37 cellular contexts compared by ENCODE assay signal in the genomic region with DNA sequence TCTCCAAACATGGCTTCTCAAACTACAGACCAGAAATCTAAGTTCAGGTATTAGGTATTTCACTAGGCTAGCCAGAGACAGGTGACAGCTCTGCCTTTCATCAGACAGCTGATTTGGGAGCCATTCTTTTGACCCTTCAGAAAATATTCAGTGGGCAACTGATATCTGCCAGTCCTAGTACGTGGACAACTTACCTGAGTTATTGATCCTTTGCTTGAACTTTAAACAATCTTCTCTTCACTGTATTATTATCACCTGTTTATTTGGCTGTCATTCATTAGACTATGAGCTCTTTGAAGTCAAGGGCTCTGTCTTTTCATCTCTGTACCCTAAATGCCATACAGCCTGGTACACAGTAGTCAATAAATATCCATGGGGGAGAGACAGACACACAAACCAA. TPM values are rescaled to one million over a fixed set of nuclear protein-coding genes. Genes with fewer than 3 reads are reported as not detected.
DNase-seq lines count a peak whose midpoint lies in the region; ATAC-seq, FAIRE-seq and TF ChIP-seq lines count a peak whose summit lies in the region.
"Had no signal": no experiment of that assay in that cellular context is flagged by ENCODE, and none has a peak within 500 bp of the region (broad histone marks: within the 10 kb centered on the region; RNA-seq: fewer than 3 reads in every experiment).

No MANE protein-coding gene starts in this region.

- H3K36me3 ChIP-seq in HepG2 (replicated peaks in 1 of 2; ENCODE audit: control insufficient read depth in 1 of 2, insufficient read depth in 2 of 2, low read length in 2 of 2) (no peaks in the 10 kb centered on the region; a peak in 1 of 5 replicates), right lobe of liver (peaks cover 0 to 9% (median 4%) of the 10 kb centered on the region in 4 donors), H1 (ENCODE audit: control insufficient read depth in 2 of 4, insufficient read depth in 4 of 4, low read length in 3 of 4) (no peaks in the 10 kb centered on the region; a peak in 1 of 8 replicates), endodermal cell (ENCODE audit: control insufficient read depth, insufficient read depth, low read length) (no peaks in the 10 kb centered on the region)
- H3K36me3 ChIP-seq: BE2C, BLaER1 had no signal

- peaks cover 3% of the 10 kb centered on the region for H3K4me1 Mint-ChIP-seq in activated naive CD8-positive, alpha-beta T cell treated with anti-CD3 and anti-CD28 coated beads, Interleukin-2, amount 10 ng/mL, durations not matched to agents 7 days and 5 days
- H3K4me1 Mint-ChIP-seq in activated naive CD8-positive, alpha-beta T cell treated with anti-CD3 and anti-CD28 coated beads for 36 hours = no peaks in the 10 kb centered on the region
- H3K4me1 Mint-ChIP-seq in endodermal cell = no peaks in the 10 kb centered on the region
- no peaks in the 10 kb centered on the region for H3K4me1 Mint-ChIP-seq in activated T-helper 17 cell treated with anti-CD3 and anti-CD28 coated beads, Interleukin-2, amount 50 U/mL, for 72 hours
- H3K4me1 Mint-ChIP-seq: B cell, CD14-positive monocyte had no signal

- TF ChIP-seq RAD21 in HepG2 (CRISPR knock-in tag; IDR thresholded peaks at IDR 0.05) (no peak), H1 (IDR thresholded peaks at IDR 0.05 in 1 of 2, conservative IDR thresholded peaks at IDR 0.05 in 1 of 2; ENCODE audit: low read depth in 2 of 2, low read length in 2 of 2) (no peak)

- no peaks in the 10 kb centered on the region for H3K27me3 Mint-ChIP-seq in activated naive CD8-positive, alpha-beta T cell treated with anti-CD3 and anti-CD28 coated beads, Interleukin-2, amount 10 ng/mL, durations not matched to agents 7 days and 5 days
- no peaks in the 10 kb centered on the region for H3K27me3 Mint-ChIP-seq in activated naive CD8-positive, alpha-beta T cell treated with anti-CD3 and anti-CD28 coated beads for 36 hours
- H3K27me3 Mint-ChIP-seq in endodermal cell (ENCODE audit: insufficient read depth) = no peaks in the 10 kb centered on the region
- H3K27me3 Mint-ChIP-seq in activated T-helper 17 cell treated with anti-CD3 and anti-CD28 coated beads, Interleukin-2, amount 50 U/mL, for 72 hours = no peaks in the 10 kb centered on the region
- H3K27me3 Mint-ChIP-seq: B cell; CD4-positive, alpha-beta memory T cell; CD4-positive, alpha-beta T cell; CD4-positive, CD25-positive, alpha-beta regulatory T cell; CD8-positive, alpha-beta memory T cell had no signal

- no peak overlapping the region for H2BK5ac ChIP-seq in H1 (ENCODE audit: low read depth, low read length)

- H3K23ac ChIP-seq in H1 (ENCODE audit: insufficient read length) = no peak overlapping the region

- no peak overlapping the region for H2BK20ac ChIP-seq in H1 (ENCODE audit: low read length)

- no peaks in the 10 kb centered on the region for H4K20me1 ChIP-seq in HepG2 (ENCODE audit: insufficient read depth, low read length)
- no peaks in the 10 kb centered on the region for H4K20me1 ChIP-seq in H1 (replicated peaks in 1 of 2; ENCODE audit: control insufficient read depth in 1 of 2, insufficient read depth in 2 of 2, low read length in 2 of 2)
- H4K20me1 ChIP-seq: BLaER1; BLaER1 treated with 17β-estradiol and CSF1 and Interleukin-3, amounts not matched to agents 10 nM and 100 nM had no signal

- no TSS peak for BruUV-seq in HepG2 (replicated peaks; lab: Mats Ljungman, UMichigan)

- no peaks in the 10 kb centered on the region for H3K23me2 ChIP-seq in H1 (ENCODE audit: low read depth, low read length)

- H3K4me3 Mint-ChIP-seq in activated naive CD8-positive, alpha-beta T cell treated with anti-CD3 and anti-CD28 coated beads, Interleukin-2, amount 10 ng/mL, durations not matched to agents 7 days and 5 days = no peak overlapping the region
- H3K4me3 Mint-ChIP-seq in activated naive CD8-positive, alpha-beta T cell treated with anti-CD3 and anti-CD28 coated beads for 36 hours = no peak overlapping the region
- H3K4me3 Mint-ChIP-seq in endodermal cell = no peak overlapping the region
- no peak overlapping the region for H3K4me3 Mint-ChIP-seq in activated T-helper 17 cell treated with anti-CD3 and anti-CD28 coated beads, Interleukin-2, amount 50 U/mL, for 72 hours
- H3K4me3 Mint-ChIP-seq: B cell; CD14-positive monocyte; CD4-positive, alpha-beta memory T cell; CD4-positive, alpha-beta T cell; CD4-positive, CD25-positive, alpha-beta regulatory T cell; CD8-positive, alpha-beta memory T cell; CD8-positive, alpha-beta T cell had no signal

- H3K4me3 ChIP-seq in HepG2 (replicated peaks in 1 of 3; ENCODE audit: insufficient read depth in 1 of 3, low read depth in 2 of 3, low read length in 3 of 3) = no peak overlapping the region
- H3K4me3 ChIP-seq in right lobe of liver = no peak overlapping the region
- H3K4me3 ChIP-seq in H1 (ENCODE audit: extremely low read depth in 1 of 4, insufficient read depth in 2 of 4, low read depth in 3 of 4, low read length in 4 of 4) = no peak overlapping the region
- H3K4me3 ChIP-seq in endodermal cell (ENCODE audit: low read length) = no peak overlapping the region
- H3K4me3 ChIP-seq: A549; BLaER1; BLaER1 treated with 17β-estradiol and CSF1 and Interleukin-3, amounts not matched to agents 10 nM and 100 nM had no signal

- TF ChIP-seq CTCF in HepG2 (CRISPR knock-in tag; IDR thresholded peaks at IDR 0.05) (no peak), right lobe of liver (IDR thresholded peaks at IDR 0.05) (no peak), H1 (IDR thresholded peaks at IDR 0.05; ENCODE audit: control extremely low read depth in 1 of 3, insufficient read depth in 1 of 3, low read depth in 1 of 3, low read length in 3 of 3) (no peak), endodermal cell (conservative IDR thresholded peaks at IDR 0.05) (no peak)

- H3K79me1 ChIP-seq in H1 (ENCODE audit: low read depth, low read length) = no peaks in the 10 kb centered on the region

- H3K4me2 ChIP-seq in HepG2 (ENCODE audit: low read depth, low read length) (no peak overlapping the region), H1 (ENCODE audit: insufficient read depth in 1 of 2, low read depth in 2 of 2, low read length in 2 of 2) (no peak overlapping the region)
- H3K4me2 ChIP-seq: A549; BLaER1; BLaER1 treated with 17β-estradiol and CSF1 and Interleukin-3, amounts not matched to agents 10 nM and 100 nM had no signal

- no peak overlapping the region for H3K9ac ChIP-seq in HepG2 (ENCODE audit: insufficient read depth, low read depth, low read length)
- no peak overlapping the region for H3K9ac ChIP-seq in H1 (replicated peaks in 1 of 4; ENCODE audit: extremely low read depth in 1 of 4, low read depth in 3 of 4, low read length in 3 of 4)
- H3K9ac ChIP-seq in endodermal cell (ENCODE audit: extremely low read depth, low read length, poor library complexity, severe bottlenecking) = no peak overlapping the region
- H3K9ac ChIP-seq: BLaER1; BLaER1 treated with 17β-estradiol and CSF1 and Interleukin-3, amounts not matched to agents 10 nM and 100 nM had no signal

- no peak for FAIRE-seq in HepG2 (lab: Jason Lieb, UNC)
- FAIRE-seq in H1 (lab: Jason Lieb, UNC) = no peak
- FAIRE-seq: A204.1, A549, D721Med had no signal

- TF ChIP-seq POLR2A in HepG2 (IDR thresholded peaks at IDR 0.05; ENCODE audit: insufficient read depth in 1 of 2, low read depth in 2 of 2, low read length in 2 of 2) (no peak), right lobe of liver (IDR thresholded peaks at IDR 0.05) (no peak), H1 (IDR thresholded peaks at IDR 0.05; ENCODE audit: control extremely low read depth in 1 of 2, low read depth in 2 of 2, low read length in 2 of 2) (no peak)

- WGBS in HepG2 (ENCODE audit: low lambda C conversion rate) = 5% methylated on average over 1 of the region's 1 CpG
- WGBS in right lobe of liver (ENCODE audit: insufficient coverage, low coverage, low lambda C conversion rate, missing lambda C conversion rate) = 64% methylated on average over 1 of the region's 1 CpG
- WGBS in H1 (ENCODE audit: extremely low coverage in 1 of 2, insufficient coverage in 1 of 2, insufficient read length in 1 of 2, insufficient replicate concordance in 2 of 2, low coverage in 1 of 2, low lambda C conversion rate in 2 of 2, missing lambda C conversion rate in 1 of 2), 2 experiments = 100% methylated on average over 1 of the region's 1 CpG; no CpG with 5 or more reads in 1 of the 2 experiments
- WGBS in endodermal cell (ENCODE audit: insufficient coverage in 1 of 2, insufficient read length in 1 of 2), 2 experiments = 91 to 100% methylated on average over 1 of the region's 1 CpG

- H3K9me3 ChIP-seq in HepG2 (ENCODE audit: low read length) (no peaks in the 10 kb centered on the region), right lobe of liver (no peaks in the 10 kb centered on the region), H1 (ENCODE audit: insufficient read depth in 2 of 2, low read depth in 1 of 2, low read length in 1 of 2) (no peaks in the 10 kb centered on the region), endodermal cell (ENCODE audit: control insufficient read depth, low read length) (no peaks in the 10 kb centered on the region)
- H3K9me3 ChIP-seq: A549; BE2C; BLaER1; BLaER1 treated with 17β-estradiol and CSF1 and Interleukin-3, amounts not matched to agents 10 nM and 100 nM; Caco-2 had no signal

- H3K4me1 ChIP-seq in HepG2 (ENCODE audit: insufficient read depth, low read length) = peaks cover 16% of the 10 kb centered on the region
- H3K4me1 ChIP-seq in right lobe of liver = no peaks in the 10 kb centered on the region
- H3K4me1 ChIP-seq in H1 (replicated peaks in 1 of 4; ENCODE audit: control insufficient read depth in 3 of 4, insufficient read depth in 4 of 4, low read length in 3 of 4) = no peaks in the 10 kb centered on the region; a peak in 1 of 7 replicates
- no peaks in the 10 kb centered on the region for H3K4me1 ChIP-seq in endodermal cell (ENCODE audit: control insufficient read depth, insufficient read depth, low read length)
- H3K4me1 ChIP-seq: A549; BE2C; BLaER1; BLaER1 treated with 17β-estradiol and CSF1 and Interleukin-3, amounts not matched to agents 10 nM and 100 nM; Caco-2 had no signal

- H4K91ac ChIP-seq in H1 (replicated peaks; ENCODE audit: insufficient read length, low read length) = no peak overlapping the region

- no peak for DNase-seq in activated naive CD8-positive, alpha-beta T cell treated with anti-CD3 and anti-CD28 coated beads, Interleukin-2, amount 10 ng/mL, durations not matched to agents 7 days and 5 days
- no peak for DNase-seq in activated naive CD8-positive, alpha-beta T cell treated with anti-CD3 and anti-CD28 coated beads for 36 hours
- DNase-seq in HepG2 (ENCODE audit: low spot score) (no peak), right lobe of liver (no peak), H1 (ENCODE audit: low read depth in 1 of 2, low spot score in 2 of 2) (no peak), endodermal cell (peak; percentile 3)
- DNase-seq: 8988T; ACHN; AML-193; BE2C; C1 segment of cervical spinal cord; Caco-2; Calu3; CD4-positive, alpha-beta memory T cell; CD4-positive, alpha-beta T cell; CD4-positive, CD25-positive, alpha-beta regulatory T cell; CD8-positive, alpha-beta memory T cell; CD8-positive, alpha-beta T cell; COR-L47; DMS 273 treated with DMSO at 0.1 percent for 48 hours; DMS153; DMS53; DMS79; DMS79 treated with DMSO at 0.1 percent for 48 hours; DND-41; EL had no signal

- H3K79me2 ChIP-seq in HepG2 (ENCODE audit: insufficient read depth, low read length) (no peaks in the 10 kb centered on the region), H1 (ENCODE audit: control insufficient read depth in 1 of 2, insufficient read depth in 2 of 2, low read length in 2 of 2) (no peaks in the 10 kb centered on the region)

- POLR2A ChIA-PET in activated naive CD8-positive, alpha-beta T cell treated with anti-CD3 and anti-CD28 coated beads, Interleukin-2, amount 10 ng/mL, durations not matched to agents 7 days and 5 days (lab: Charles Lee) = no interaction called here
- POLR2A ChIA-PET in HepG2 (lab: Yijun Ruan, JAX) = interaction anchor here (0.7 to 2.1 kb wide), 2 partner anchors 17 to 23 kb away, joined by 3 to 11 read pairs; a partner anchor contains a TSS
- POLR2A ChIA-PET in H1 (lab: Charles Lee; ENCODE audit: partially characterized antibody) = interaction anchor here (1.4 to 3.4 kb wide), 2 partner anchors 17 to 21 kb away, joined by 4 to 25 read pairs; a partner anchor contains a TSS

- no peak overlapping the region for H2AK5ac ChIP-seq in H1 (ENCODE audit: low read depth, low read length)

- intact Hi-C loops in HepG2 (cut with micrococcal nuclease; ENCODE audit: unreplicated experiment) = no loop called here
- intact Hi-C loops in right lobe of liver (cut with DNase I) = no loop called here

- no peak overlapping the region for H2AFZ ChIP-seq in HepG2 (ENCODE audit: low read length)
- no peak overlapping the region for H2AFZ ChIP-seq in H1 (ENCODE audit: low read length)

- in situ Hi-C loops in HepG2 (cut with HindIII; ENCODE audit: extremely low pct_ligation_motif_present, low pct_unique_long_range_greater_than_20kb) = no loop called here

- H3K27ac Mint-ChIP-seq in activated naive CD8-positive, alpha-beta T cell treated with anti-CD3 and anti-CD28 coated beads, Interleukin-2, amount 10 ng/mL, durations not matched to agents 7 days and 5 days = peak overlapping the region; percentile 23
- no peak overlapping the region for H3K27ac Mint-ChIP-seq in activated naive CD8-positive, alpha-beta T cell treated with anti-CD3 and anti-CD28 coated beads for 36 hours
- no peak overlapping the region for H3K27ac Mint-ChIP-seq in endodermal cell
- H3K27ac Mint-ChIP-seq in activated T-helper 17 cell treated with anti-CD3 and anti-CD28 coated beads, Interleukin-2, amount 50 U/mL, for 72 hours = no peak overlapping the region
- H3K27ac Mint-ChIP-seq: B cell; CD4-positive, alpha-beta memory T cell; CD4-positive, alpha-beta T cell; CD8-positive, alpha-beta memory T cell; CD8-positive, alpha-beta T cell had no signal

- H3K27ac ChIP-seq in HepG2 (ENCODE audit: extremely low read length, insufficient read depth, low read length) (peak overlapping the region; percentile 19), right lobe of liver (no peak overlapping the region), H1 (ENCODE audit: low read depth, low read length) (no peak overlapping the region), endodermal cell (ENCODE audit: low read depth, low read length) (no peak overlapping the region)
- H3K27ac ChIP-seq: 22Rv1; A549; BLaER1; BLaER1 treated with 17β-estradiol and CSF1 and Interleukin-3, amounts not matched to agents 10 nM and 100 nM; C4-2B had no signal

- TF ChIP-seq EP300 in HepG2 (IDR thresholded peaks at IDR 0.05; ENCODE audit: low read depth in 2 of 2, low read length in 2 of 2) = no peak
- TF ChIP-seq EP300 in HepG2 (CRISPR knock-in tag; IDR thresholded peaks at IDR 0.05; ENCODE audit: borderline replicate concordance) = no peak
- no peak for TF ChIP-seq EP300 in H1 (IDR thresholded peaks at IDR 0.05; ENCODE audit: borderline replicate concordance in 1 of 2, low read depth in 2 of 2, low read length in 2 of 2)

- H2BK15ac ChIP-seq in H1 (ENCODE audit: low read length) = no peak overlapping the region

- H2BK12ac ChIP-seq in H1 (ENCODE audit: low read depth, low read length) = no peak overlapping the region

- H3K4ac ChIP-seq in H1 (replicated peaks; ENCODE audit: insufficient read length, low read depth, low read length) = peak overlapping the region; percentile 80

- no peak overlapping the region for H3K56ac ChIP-seq in H1 (replicated peaks; ENCODE audit: insufficient read length, low read depth, low read length)

- no peak overlapping the region for H3K14ac ChIP-seq in H1 (ENCODE audit: insufficient read length)

- CTCF ChIA-PET in HepG2 (lab: Yijun Ruan, JAX; ENCODE audit: low intra/inter-chr PET ratio, low total read pairs) = no interaction called here
- CTCF ChIA-PET in H1 (lab: Charles Lee; ENCODE audit: partially characterized antibody) = interaction anchor here (0.6 to 1.2 kb wide), 4 partner anchors 9 to 250 kb away, joined by 3 to 5 read pairs (median 4); no protein-coding TSS in a partner anchor

- no peaks in the 10 kb centered on the region for H3K9me3 Mint-ChIP-seq in activated naive CD8-positive, alpha-beta T cell treated with anti-CD3 and anti-CD28 coated beads, Interleukin-2, amount 10 ng/mL, durations not matched to agents 7 days and 5 days
- H3K9me3 Mint-ChIP-seq in activated naive CD8-positive, alpha-beta T cell treated with anti-CD3 and anti-CD28 coated beads for 36 hours = no peaks in the 10 kb centered on the region
- H3K9me3 Mint-ChIP-seq in endodermal cell = no peaks in the 10 kb centered on the region
- no peaks in the 10 kb centered on the region for H3K9me3 Mint-ChIP-seq in activated T-helper 17 cell treated with anti-CD3 and anti-CD28 coated beads, Interleukin-2, amount 50 U/mL, for 72 hours
- H3K9me3 Mint-ChIP-seq: CD14-positive monocyte; CD4-positive, alpha-beta memory T cell; CD4-positive, alpha-beta T cell; CD4-positive, CD25-positive, alpha-beta regulatory T cell; CD8-positive, alpha-beta memory T cell; CD8-positive, alpha-beta T cell had no signal

- ATAC-seq in activated naive CD8-positive, alpha-beta T cell treated with anti-CD3 and anti-CD28 coated beads, Interleukin-2, amount 10 ng/mL, durations not matched to agents 7 days and 5 days (ENCODE audit: low read depth) = no peak
- peak; percentile 83 for ATAC-seq in HepG2
- no peak for ATAC-seq in right lobe of liver
- ATAC-seq in HG03432 (IDR thresholded peaks at IDR 0.05; ENCODE audit: unreplicated experiment) = no peak
- ATAC-seq in activated T-helper 17 cell treated with anti-CD3 and anti-CD28 coated beads, Interleukin-2, amount 50 U/mL, for 72 hours (replicated peaks) = no peak
- ATAC-seq: A549; CD8-positive, alpha-beta T cell had no signal

- H3K18ac ChIP-seq in H1 (ENCODE audit: extremely low read depth, low read length) = no peak overlapping the region

- no peak overlapping the region for H4K8ac ChIP-seq in H1 (ENCODE audit: extremely low read depth, insufficient read depth, low read length)

- H2BK120ac ChIP-seq in H1 (replicated peaks; ENCODE audit: low read depth, low read length) = no peak overlapping the region

- no peak overlapping the region for H4K5ac ChIP-seq in H1 (ENCODE audit: insufficient read length, low read depth, low read length)

- H3K36me3 Mint-ChIP-seq in activated naive CD8-positive, alpha-beta T cell treated with anti-CD3 and anti-CD28 coated beads, Interleukin-2, amount 10 ng/mL, durations not matched to agents 7 days and 5 days = peaks cover 16% of the 10 kb centered on the region
- H3K36me3 Mint-ChIP-seq in activated naive CD8-positive, alpha-beta T cell treated with anti-CD3 and anti-CD28 coated beads for 36 hours = peaks cover 28% of the 10 kb centered on the region
- no peaks in the 10 kb centered on the region for H3K36me3 Mint-ChIP-seq in endodermal cell (ENCODE audit: low read depth)
- peaks cover 41% of the 10 kb centered on the region for H3K36me3 Mint-ChIP-seq in activated T-helper 17 cell treated with anti-CD3 and anti-CD28 coated beads, Interleukin-2, amount 50 U/mL, for 72 hours (ENCODE audit: low read depth)

- H3K27me3 ChIP-seq in HepG2 (ENCODE audit: control insufficient read depth in 1 of 2, insufficient read depth in 2 of 2, low read length in 2 of 2) = no peaks in the 10 kb centered on the region
- no peaks in the 10 kb centered on the region for H3K27me3 ChIP-seq in right lobe of liver
- no peaks in the 10 kb centered on the region for H3K27me3 ChIP-seq in H1 (replicated peaks in 1 of 4; ENCODE audit: control insufficient read depth in 3 of 4, extremely low read depth in 1 of 4, insufficient read depth in 3 of 4, low read length in 3 of 4)
- no peaks in the 10 kb centered on the region for H3K27me3 ChIP-seq in endodermal cell (ENCODE audit: control insufficient read depth, insufficient read depth, low read length, poor library complexity, severe bottlenecking)
- H3K27me3 ChIP-seq: BE2C; BLaER1; BLaER1 treated with 17β-estradiol and CSF1 and Interleukin-3, amounts not matched to agents 10 nM and 100 nM had no signal

RNA-seq across cellular contexts. Expression of a gene that starts 17.2 kb away (rescaled TPM):
- total RNA-seq in activated naive CD8-positive, alpha-beta T cell treated with anti-CD3 and anti-CD28 coated beads, Interleukin-2, amount 10 ng/mL, durations not matched to agents 7 days and 5 days = 10 to 100 TPM; 35.3 to 35.8 TPM
- total RNA-seq in activated naive CD8-positive, alpha-beta T cell treated with anti-CD3 and anti-CD28 coated beads for 36 hours = 10 to 100 TPM; 22.2 to 23.0 TPM
- total RNA-seq in HepG2 (2016; rRNA removed; fragmentation: Illumina TruSeq; extraction: Trizol) = 4.9 and 5.6 TPM in 2 replicates
- 1.4 and 2.4 TPM in 2 replicates for total RNA-seq in HepG2 (2016; cell fraction: cytosol; rRNA removed; fragmentation: Illumina TruSeq; extraction: Trizol; ENCODE audit: low read depth)
- total RNA-seq in HepG2 (2016; cell fraction: insoluble cytoplasmic fraction; rRNA removed; fragmentation: Illumina TruSeq; extraction: Trizol) = 4.9 and 5.0 TPM in 2 replicates
- 1.9 and 2.3 TPM in 2 replicates for total RNA-seq in HepG2 (2016; cell fraction: membrane; rRNA removed; fragmentation: Illumina TruSeq; extraction: Trizol)
- total RNA-seq in HepG2 (2016; cell fraction: nucleus; rRNA removed; fragmentation: Illumina TruSeq; extraction: Trizol) = 19.3 and 22.0 TPM in 2 replicates
- polyA plus RNA-seq in HepG2 (2011; rRNA removed) = 6.1 and 7.6 TPM in 2 replicates
- polyA plus RNA-seq in HepG2 (2011; cell fraction: cytosol; rRNA removed) = 1.7 and 1.8 TPM in 2 replicates
- polyA plus RNA-seq in HepG2 (2011; cell fraction: nucleus; rRNA removed) = 24.5 and 26.0 TPM in 2 replicates
- 5.0 and 5.3 TPM in 2 replicates for polyA plus RNA-seq in HepG2 (2012)
- 0.43 and 0.66 TPM in 2 replicates for polyA plus RNA-seq in HepG2 (2016; cell fraction: cytosol; fragmentation: Illumina TruSeq; extraction: Trizol; ENCODE audit: low read depth)
- 2.1 and 3.1 TPM in 2 replicates for polyA plus RNA-seq in HepG2 (2016; cell fraction: insoluble cytoplasmic fraction; fragmentation: Illumina TruSeq; extraction: Trizol; ENCODE audit: low read depth)
- polyA plus RNA-seq in HepG2 (2016; cell fraction: membrane; fragmentation: Illumina TruSeq; extraction: Trizol; ENCODE audit: low read depth) = 1.2 and 1.3 TPM in 2 replicates
- 18.3 and 20.6 TPM in 2 replicates for polyA plus RNA-seq in HepG2 (2016; cell fraction: nucleus; fragmentation: Illumina TruSeq; extraction: Trizol; ENCODE audit: insufficient read depth, low read depth)
- polyA minus RNA-seq in HepG2 (2011; rRNA and poly(A)+ RNA removed; ENCODE audit: low replicate concordance) = 6.2 and 10.3 TPM in 2 replicates
- 1.2 and 2.4 TPM in 2 replicates for polyA minus RNA-seq in HepG2 (2011; cell fraction: cytosol; rRNA and poly(A)+ RNA removed)
- 26.0 and 33.4 TPM in 2 replicates for polyA minus RNA-seq in HepG2 (2011; cell fraction: nucleus; rRNA and poly(A)+ RNA removed)
- 10 to 100 TPM in 2 of 6 experiments, 1 to 10 TPM in 4; 4.0 to 16.4 (median 6.9) TPM for total RNA-seq in right lobe of liver
- total RNA-seq in H1 (2021; fragmentation: NEBNext Ultra II Directional; extraction: Animal tissue kit (Norgen Biotek cat#: 25700)) = 3.0 and 3.1 TPM in 2 replicates
- polyA plus RNA-seq in H1 (2011; rRNA removed) = 3.5 and 4.4 TPM in 2 replicates
- 4.7 TPM for polyA plus RNA-seq in H1 (2011; cell fraction: cytosol; rRNA removed)
- polyA plus RNA-seq in H1 (2011; cell fraction: nucleus; rRNA removed) = 17.7 TPM
- 3.2 to 4.1 TPM (median 3.7 TPM) in 4 replicates for polyA plus RNA-seq in H1 (2012, experiment 1 of 2)
- polyA plus RNA-seq in H1 (2012, experiment 2 of 2) = 0.46 TPM
- polyA plus RNA-seq in H1 (2013, experiment 1 of 2) = 2.2 TPM
- polyA plus RNA-seq in H1 (2013, experiment 2 of 2) = 1.5 TPM
- 7.1 and 16.9 TPM in 2 replicates for polyA minus RNA-seq in H1 (2011; rRNA and poly(A)+ RNA removed)
- polyA minus RNA-seq in H1 (2011; cell fraction: cytosol; rRNA and poly(A)+ RNA removed) = 2.7 TPM
- polyA minus RNA-seq in H1 (2011; cell fraction: nucleus; rRNA and poly(A)+ RNA removed) = 13.4 TPM
- 1 to 10 TPM; 4.3 to 4.6 TPM for total RNA-seq in endodermal cell
- polyA plus RNA-seq in endodermal cell (2013, experiment 1 of 2) = 7.1 TPM
- polyA plus RNA-seq in endodermal cell (2013, experiment 2 of 2) = 3.7 TPM
- total RNA-seq in activated T-helper 17 cell treated with anti-CD3 and anti-CD28 coated beads, Interleukin-2, amount 50 U/mL, for 72 hours = 10 to 100 TPM; 15.2 to 19.9 TPM

RNA-seq across cellular contexts. Expression of a gene that starts 17.4 kb away (rescaled TPM):
- total RNA-seq in activated naive CD8-positive, alpha-beta T cell treated with anti-CD3 and anti-CD28 coated beads, Interleukin-2, amount 10 ng/mL, durations not matched to agents 7 days and 5 days = 1,000 to 10,000 TPM in 1 of 2 experiments, 100 to 1,000 TPM in 1; 981 to 1,044 TPM
- 1,000 to 10,000 TPM; 1,128 to 1,154 TPM for total RNA-seq in activated naive CD8-positive, alpha-beta T cell treated with anti-CD3 and anti-CD28 coated beads for 36 hours
- 2,153 and 2,707 TPM in 2 replicates for total RNA-seq in HepG2 (2016; rRNA removed; fragmentation: Illumina TruSeq; extraction: Trizol)
- total RNA-seq in HepG2 (2016; cell fraction: cytosol; rRNA removed; fragmentation: Illumina TruSeq; extraction: Trizol; ENCODE audit: low read depth) = 3,399 and 3,946 TPM in 2 replicates
- 2,233 and 2,738 TPM in 2 replicates for total RNA-seq in HepG2 (2016; cell fraction: insoluble cytoplasmic fraction; rRNA removed; fragmentation: Illumina TruSeq; extraction: Trizol)
- 4,869 and 5,089 TPM in 2 replicates for total RNA-seq in HepG2 (2016; cell fraction: membrane; rRNA removed; fragmentation: Illumina TruSeq; extraction: Trizol)
- total RNA-seq in HepG2 (2016; cell fraction: nucleus; rRNA removed; fragmentation: Illumina TruSeq; extraction: Trizol) = 939 and 964 TPM in 2 replicates
- polyA plus RNA-seq in HepG2 (2011; rRNA removed) = 1,417 and 1,531 TPM in 2 replicates
- 1,474 and 2,087 TPM in 2 replicates for polyA plus RNA-seq in HepG2 (2011; cell fraction: cytosol; rRNA removed)
- polyA plus RNA-seq in HepG2 (2011; cell fraction: nucleus; rRNA removed) = 305 and 370 TPM in 2 replicates
- polyA plus RNA-seq in HepG2 (2012) = 1,992 and 2,004 TPM in 2 replicates
- 4,970 and 5,082 TPM in 2 replicates for polyA plus RNA-seq in HepG2 (2016; cell fraction: cytosol; fragmentation: Illumina TruSeq; extraction: Trizol; ENCODE audit: low read depth)
- polyA plus RNA-seq in HepG2 (2016; cell fraction: insoluble cytoplasmic fraction; fragmentation: Illumina TruSeq; extraction: Trizol; ENCODE audit: low read depth) = 3,334 and 3,710 TPM in 2 replicates
- polyA plus RNA-seq in HepG2 (2016; cell fraction: membrane; fragmentation: Illumina TruSeq; extraction: Trizol; ENCODE audit: low read depth) = 5,948 and 6,204 TPM in 2 replicates
- polyA plus RNA-seq in HepG2 (2016; cell fraction: nucleus; fragmentation: Illumina TruSeq; extraction: Trizol; ENCODE audit: insufficient read depth, low read depth) = 1,777 and 1,903 TPM in 2 replicates
- 284 and 635 TPM in 2 replicates for polyA minus RNA-seq in HepG2 (2011; rRNA and poly(A)+ RNA removed; ENCODE audit: low replicate concordance)
- polyA minus RNA-seq in HepG2 (2011; cell fraction: cytosol; rRNA and poly(A)+ RNA removed) = 320 and 336 TPM in 2 replicates
- 339 and 420 TPM in 2 replicates for polyA minus RNA-seq in HepG2 (2011; cell fraction: nucleus; rRNA and poly(A)+ RNA removed)
- total RNA-seq in right lobe of liver = 100 to 1,000 TPM; 187 to 394 (median 327) TPM
- 1,756 and 1,761 TPM in 2 replicates for total RNA-seq in H1 (2021; fragmentation: NEBNext Ultra II Directional; extraction: Animal tissue kit (Norgen Biotek cat#: 25700))
- 1,777 and 1,837 TPM in 2 replicates for polyA plus RNA-seq in H1 (2011; rRNA removed)
- 2,449 TPM for polyA plus RNA-seq in H1 (2011; cell fraction: cytosol; rRNA removed)
- 879 TPM for polyA plus RNA-seq in H1 (2011; cell fraction: nucleus; rRNA removed)
- 2,701 to 2,826 TPM (median 2,726 TPM) in 4 replicates for polyA plus RNA-seq in H1 (2012, experiment 1 of 2)
- 37,839 TPM for polyA plus RNA-seq in H1 (2012, experiment 2 of 2)
- 2,237 TPM for polyA plus RNA-seq in H1 (2013, experiment 1 of 2)
- 2,283 TPM for polyA plus RNA-seq in H1 (2013, experiment 2 of 2)
- polyA minus RNA-seq in H1 (2011; rRNA and poly(A)+ RNA removed) = 410 and 445 TPM in 2 replicates
- polyA minus RNA-seq in H1 (2011; cell fraction: cytosol; rRNA and poly(A)+ RNA removed) = 498 TPM
- 541 TPM for polyA minus RNA-seq in H1 (2011; cell fraction: nucleus; rRNA and poly(A)+ RNA removed)
- 1,000 to 10,000 TPM; 1,114 to 1,791 TPM for total RNA-seq in endodermal cell
- 2,532 TPM for polyA plus RNA-seq in endodermal cell (2013, experiment 1 of 2)
- polyA plus RNA-seq in endodermal cell (2013, experiment 2 of 2) = 2,350 TPM
- 1,000 to 10,000 TPM; 1,241 to 1,415 TPM for total RNA-seq in activated T-helper 17 cell treated with anti-CD3 and anti-CD28 coated beads, Interleukin-2, amount 50 U/mL, for 72 hours
